Comparison of ENCODE assay signal across 16 cellular contexts in the genomic region with DNA sequence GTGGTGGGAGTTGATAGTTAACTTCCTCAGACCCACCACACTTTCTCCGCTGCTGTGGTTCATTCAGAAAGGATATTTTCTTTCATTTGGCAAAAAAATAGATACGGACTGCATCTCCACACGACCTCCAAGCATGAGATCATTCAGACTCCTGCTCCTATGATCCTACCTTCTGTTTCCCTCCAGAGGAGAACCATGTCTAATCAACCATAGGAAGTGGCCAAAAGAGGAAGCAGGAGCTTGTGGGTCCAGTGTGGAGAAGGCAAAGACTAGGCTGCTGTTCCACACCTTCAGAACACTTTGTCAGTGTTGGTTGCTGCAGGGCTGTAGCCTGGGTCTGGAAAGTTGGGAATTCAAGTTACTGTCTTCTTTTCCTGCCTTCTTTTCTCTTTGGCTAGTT.
"Had no signal": no experiment of that assay in that cellular context is flagged by ENCODE, and none has a peak within 500 bp of the region (broad histone marks: within the 10 kb centered on the region; RNA-seq: fewer than 3 reads in every experiment).

No MANE protein-coding gene starts in this region.

- H3K4me3 Mint-ChIP-seq: dendritic cell treated with granulocyte-macrophage colony-stimulating factor and Interleukin-4, amounts not matched to agents 40 ng/mL and 50 ng/mL, for 4 days; effector memory CD8-positive, alpha-beta T cell; nephron progenitor cell; type B pancreatic cell had no signal

- H3K36me3 Mint-ChIP-seq: activated naive CD4-positive, alpha-beta T cell treated with anti-CD3 and anti-CD28 coated beads, Interleukin-2, amount 50 U/mL, for 72 hours; type B pancreatic cell had no signal

- DNase-seq: activated CD4-positive, alpha-beta T cell treated with anti-CD3 and anti-CD28 coated beads, Interleukin-2, amount 50 U/mL, for 1 hour; activated CD4-positive, CD25-positive, alpha-beta regulatory T cell; amniotic stem cell; cerebellar nuclear complex; effector memory CD8-positive, alpha-beta T cell; erythroblast; left ventricle myocardium superior; mesendoderm; nephron progenitor cell; stimulated activated CD4-positive, alpha-beta T cell treated with anti-CD3 and anti-CD28 coated beads, Interleukin-2, amount 100 ng/mL, for 24 hours; stimulated activated naive CD4-positive, alpha-beta T cell; substantia nigra; T1000 had no signal

- H3K27ac Mint-ChIP-seq: activated naive CD4-positive, alpha-beta T cell treated with anti-CD3 and anti-CD28 coated beads, Interleukin-2, amount 50 U/mL, for 72 hours; dendritic cell treated with granulocyte-macrophage colony-stimulating factor and Interleukin-4, amounts not matched to agents 40 ng/mL and 50 ng/mL, for 4 days; effector memory CD8-positive, alpha-beta T cell; nephron progenitor cell; type B pancreatic cell had no signal

- H3K9me3 Mint-ChIP-seq: activated naive CD4-positive, alpha-beta T cell treated with anti-CD3 and anti-CD28 coated beads, Interleukin-2, amount 50 U/mL, for 72 hours; dendritic cell treated with granulocyte-macrophage colony-stimulating factor and Interleukin-4, amounts not matched to agents 40 ng/mL and 50 ng/mL, for 4 days; effector memory CD8-positive, alpha-beta T cell; nephron progenitor cell; type B pancreatic cell had no signal

- H3K27me3 Mint-ChIP-seq: type B pancreatic cell had no signal
